In genomic region chr1:221431968-221432367, GRCh38 we compare ENCODE assay signal across 22 cellular contexts.
"Had no signal": no experiment of that assay in that cellular context is flagged by ENCODE, and none has a peak within 500 bp of the region (broad histone marks: within the 10 kb centered on the region; RNA-seq: fewer than 3 reads in every experiment).

No MANE protein-coding gene starts in this region.

- H3K4me1 ChIP-seq: ascending aorta, Peyer's patch, SJCRH30 had no signal

- DNase-seq: activated CD4-positive, alpha-beta T cell treated with anti-CD3 and anti-CD28 coated beads for 4 hours; activated CD8-positive, alpha-beta memory T cell treated with anti-CD3 and anti-CD28 coated beads, Interleukin-2, amount 50 U/mL, for 48 hours; activated CD8-positive, alpha-beta T cell treated with anti-CD3 and anti-CD28 coated beads for 36 hours; activated effector memory CD4-positive, alpha-beta T cell treated with Interleukin-2 at 50 U/mL for 16 hours; activated naive CD4-positive, alpha-beta T cell; activated T-cell treated with anti-CD3 and anti-CD28 coated beads, Interleukin-2, amount 50 U/mL, for 1 hour; amniotic stem cell; body of pancreas; central memory CD4-positive, alpha-beta T cell; Kasumi-1; NCI-H1048; NCI-H187 treated with DMSO at 0.1 percent for 48 hours; NCI-H2081 treated with DMSO at 0.1 percent for 48 hours; NCI-H446; NCI-H524; Peyer's patch; Right ventricle myocardium superior; SJCRH30 had no signal

- FAIRE-seq: bronchial epithelial cell had no signal

- H3K4me3 ChIP-seq: ascending aorta, body of pancreas, Peyer's patch, SJCRH30 had no signal

- H3K27me3 ChIP-seq: ascending aorta, body of pancreas, Peyer's patch, SJCRH30 had no signal

- ATAC-seq: activated CD4-positive, CD25-positive, alpha-beta regulatory T cell treated with anti-CD3 and anti-CD28 coated beads, Interleukin-2, amount 50 U/mL, for 24 hours; activated CD8-positive, alpha-beta T cell treated with anti-CD3 and anti-CD28 coated beads for 36 hours; body of pancreas had no signal

- H3K27ac ChIP-seq: ascending aorta, body of pancreas, Peyer's patch, RWPE1, SJCRH30 had no signal

- H3K36me3 ChIP-seq: ascending aorta, Peyer's patch, SJCRH30 had no signal

- H3K9me3 ChIP-seq: ascending aorta, body of pancreas, Peyer's patch, SJCRH30 had no signal
